In genomic region chr15:52730163-52730562, GRCh38 we compare ENCODE assay signal across 8 cellular contexts. TPM values are rescaled to one million over a fixed set of nuclear protein-coding genes. Genes with fewer than 3 reads are reported as not detected.
DNase-seq lines count a peak whose midpoint lies in the region; ATAC-seq and TF ChIP-seq lines count a peak whose summit lies in the region.

No MANE protein-coding gene starts in this region.

- H3K36me3 ChIP-seq in CD8-positive, alpha-beta memory T cell (ENCODE audit: insufficient read depth, low read length) = no peaks in the 10 kb centered on the region
- H3K36me3 ChIP-seq in mammary epithelial cell (ENCODE audit: insufficient read depth, low read length) (no peaks in the 10 kb centered on the region), neural progenitor cell (no peaks in the 10 kb centered on the region)

- H3K9me3 Mint-ChIP-seq in CD8-positive, alpha-beta memory T cell = no peaks in the 10 kb centered on the region
- no peaks in the 10 kb centered on the region for H3K9me3 Mint-ChIP-seq in neural progenitor cell

- H3K27me3 Mint-ChIP-seq in CD8-positive, alpha-beta memory T cell = no peaks in the 10 kb centered on the region
- peaks cover 3% of the 10 kb centered on the region for H3K27me3 Mint-ChIP-seq in neural progenitor cell (ENCODE audit: insufficient read depth, low read depth)

- ATAC-seq in GM21423 (IDR thresholded peaks at IDR 0.05; ENCODE audit: unreplicated experiment) (peak; percentile 67), GM21737 (IDR thresholded peaks at IDR 0.05; ENCODE audit: unreplicated experiment) (no peak)

- WGBS in mammary epithelial cell (ENCODE audit: low coverage, missing lambda C conversion rate) = 79% methylated on average over 4 of the region's 4 CpGs

- H2AFZ ChIP-seq in mammary epithelial cell (ENCODE audit: low read depth, low read length) = no peak overlapping the region
- no peak overlapping the region for H2AFZ ChIP-seq in neural progenitor cell (replicated peaks)

- H3K27ac Mint-ChIP-seq in CD8-positive, alpha-beta memory T cell = peak overlapping the region in 7 of 8 donors; percentile 59 to 89 (median 81)
- H3K27ac Mint-ChIP-seq in neural progenitor cell = no peak overlapping the region

- H3K9ac ChIP-seq in mammary epithelial cell (ENCODE audit: insufficient read depth, low read length) (no peak overlapping the region), neural progenitor cell (no peak overlapping the region)

- no peaks in the 10 kb centered on the region for H3K27me3 ChIP-seq in CD8-positive, alpha-beta memory T cell (ENCODE audit: insufficient read depth, low read length, poor library complexity, severe bottlenecking)
- H3K27me3 ChIP-seq in mammary epithelial cell (ENCODE audit: insufficient read depth, low read length) = no peaks in the 10 kb centered on the region
- no peaks in the 10 kb centered on the region for H3K27me3 ChIP-seq in neural progenitor cell

- H3K79me2 ChIP-seq in mammary epithelial cell (ENCODE audit: insufficient read depth, low read length) = no peaks in the 10 kb centered on the region
- no peaks in the 10 kb centered on the region for H3K79me2 ChIP-seq in neural progenitor cell (ENCODE audit: low read depth)

- CTCF ChIA-PET in CD8-positive, alpha-beta memory T cell (lab: Charles Lee) = interaction anchor here (0.9 to 4.0 kb wide), 6 partner anchors 38 to 402 kb away, joined by 3 to 18 read pairs (median 4); partner anchors contain the start of gene ATOSA
- CTCF ChIA-PET in mammary epithelial cell (lab: Charles Lee; ENCODE audit: low non-redundant PET) = no interaction called here

- peak in 4 of 5 donors; percentile 5 to 66 (median 58) for DNase-seq in CD8-positive, alpha-beta memory T cell
- DNase-seq in NB4 (ENCODE audit: low read depth) (peak; percentile 34), mammary epithelial cell (peak; percentile 22), Ammon's horn (ENCODE audit: low spot score) (no peak), neural progenitor cell (ENCODE audit: low spot score) (no peak)
- DNase-seq in stimulated activated naive CD4-positive, alpha-beta T cell treated with Interleukin-2 at 50 U/mL for 16 hours (lab: John Stamatoyannopoulos, UW) = peak; percentile 1

- no peak for TF ChIP-seq POLR2A in NB4 (IDR thresholded peaks at IDR 0.05; ENCODE audit: extremely low read depth, insufficient read length)

- H3K4me3 ChIP-seq in CD8-positive, alpha-beta memory T cell (ENCODE audit: low read length) = no peak overlapping the region
- no peak overlapping the region for H3K4me3 ChIP-seq in NB4 (ENCODE audit: low read depth, low read length)
- no peak overlapping the region for H3K4me3 ChIP-seq in mammary epithelial cell (replicated peaks in 1 of 3; ENCODE audit: insufficient read depth in 1 of 3, low read depth in 2 of 3, low read length in 3 of 3)
- H3K4me3 ChIP-seq in neural progenitor cell = no peak overlapping the region

- dilution Hi-C loops in mammary epithelial cell (cut with HindIII; ENCODE audit: low sequenced_read_pairs) = loop anchor here (10.0 kb wide), 1 partner anchor 365 kb away; no protein-coding TSS in a partner anchor

- TF ChIP-seq CTCF in NB4 (IDR thresholded peaks at IDR 0.05; ENCODE audit: low read depth, low read length) (no peak), mammary epithelial cell (conservative IDR thresholded peaks at IDR 0.05 in 1 of 2, IDR thresholded peaks at IDR 0.05 in 1 of 2; ENCODE audit: extremely low read depth in 1 of 2, insufficient read depth in 1 of 2, low read depth in 1 of 2, low read length in 2 of 2) (no peak), neural progenitor cell (IDR thresholded peaks at IDR 0.05) (no peak)

- H3K9me3 ChIP-seq in CD8-positive, alpha-beta memory T cell (ENCODE audit: low read length) = no peaks in the 10 kb centered on the region
- H3K9me3 ChIP-seq in mammary epithelial cell (replicated peaks; ENCODE audit: insufficient read depth, low read length) (no peaks in the 10 kb centered on the region), neural progenitor cell (ENCODE audit: low read depth) (no peaks in the 10 kb centered on the region)

- no peak overlapping the region for H3K27ac ChIP-seq in CD8-positive, alpha-beta memory T cell (ENCODE audit: low read depth, low read length)
- H3K27ac ChIP-seq in mammary epithelial cell (ENCODE audit: insufficient read depth, low read depth, low read length) (no peak overlapping the region), neural progenitor cell (no peak overlapping the region)

- POLR2A ChIA-PET in CD8-positive, alpha-beta memory T cell (lab: Charles Lee) = interaction anchor here (1.4 kb wide), 1 partner anchor 51 kb away, joined by 6 read pairs; the partner anchor contains the start of gene ATOSA

- peaks cover 12 to 18% (median 13%) of the 10 kb centered on the region in 3 donors for H3K4me1 Mint-ChIP-seq in CD8-positive, alpha-beta memory T cell
- peaks cover 4% of the 10 kb centered on the region for H3K4me1 Mint-ChIP-seq in neural progenitor cell

- H3K4me2 ChIP-seq in mammary epithelial cell (ENCODE audit: insufficient read depth, low read depth, low read length) (no peak overlapping the region), neural progenitor cell (no peak overlapping the region)

- no TSS peak for BruUV-seq in mammary epithelial cell (replicated peaks; lab: Mats Ljungman, UMichigan)

- peak overlapping the region in 4 of 7 donors; percentile 19 to 54 (median 24) for H3K4me3 Mint-ChIP-seq in CD8-positive, alpha-beta memory T cell
- no peak overlapping the region for H3K4me3 Mint-ChIP-seq in neural progenitor cell

- intact Hi-C loops in mammary epithelial cell (cut with micrococcal nuclease) = loop anchor here (10.0 kb wide), 1 partner anchor 265 kb away; no protein-coding TSS in a partner anchor

- peaks cover 13% of the 10 kb centered on the region for H3K4me1 ChIP-seq in CD8-positive, alpha-beta memory T cell (ENCODE audit: insufficient read depth, low read length)
- H3K4me1 ChIP-seq in mammary epithelial cell (ENCODE audit: insufficient read depth, low read length) = peaks cover 19% of the 10 kb centered on the region
- H3K4me1 ChIP-seq in neural progenitor cell = no peaks in the 10 kb centered on the region

- no peaks in the 10 kb centered on the region for H3K36me3 Mint-ChIP-seq in CD8-positive, alpha-beta memory T cell
- H3K36me3 Mint-ChIP-seq in neural progenitor cell = no peaks in the 10 kb centered on the region

- in situ Hi-C loops in mammary epithelial cell (cut with MboI; ENCODE audit: low sequenced_read_pairs in 2 of 2) = loop anchor here (5.0 to 25.0 kb wide), 3 partner anchors 393 to 478 kb away; no protein-coding TSS in a partner anchor

- H3F3A ChIP-seq in neural progenitor cell (ENCODE audit: low read depth) = no peaks in the 10 kb centered on the region

- no peaks in the 10 kb centered on the region for H4K20me1 ChIP-seq in mammary epithelial cell (ENCODE audit: insufficient read depth, low read length)
- H4K20me1 ChIP-seq in neural progenitor cell (ENCODE audit: low read depth) = no peaks in the 10 kb centered on the region

RNA-seq across cellular contexts. Expression of gene ATOSA, which starts 51.0 kb away (rescaled TPM):
- 10 to 100 TPM; 17.1 to 17.2 TPM for total RNA-seq in CD8-positive, alpha-beta memory T cell
- polyA plus RNA-seq in CD8-positive, alpha-beta memory T cell = 16.4 TPM
- total RNA-seq in mammary epithelial cell (10 to 100 TPM; 14.4 to 25.3 TPM), neural progenitor cell (ENCODE audit: low replicate concordance) (17.8 and 26.8 TPM in 2 replicates)
- 4.2 TPM for polyA plus RNA-seq in mammary epithelial cell
- polyA minus RNA-seq in mammary epithelial cell = 7.1 TPM

RNA-seq across cellular contexts. Expression of gene ONECUT1, which starts 60.0 kb away (rescaled TPM):
- not detected for total RNA-seq in CD8-positive, alpha-beta memory T cell
- polyA plus RNA-seq in CD8-positive, alpha-beta memory T cell = not detected
- not detected for total RNA-seq in mammary epithelial cell
- not detected for polyA plus RNA-seq in mammary epithelial cell
- not detected for polyA minus RNA-seq in mammary epithelial cell
- 1.5 TPM in 2 replicates for total RNA-seq in neural progenitor cell (ENCODE audit: low replicate concordance)

Comparison
In these comparisons a context has a peak if more than half of its experiments do, and no peak if none do; other contexts are left out.
1. DNase-seq: peak in CD8-positive, alpha-beta memory T cell (4 of 5), NB4 (single experiment), mammary epithelial cell (single experiment) and stimulated activated naive CD4-positive, alpha-beta T cell treated with Interleukin-2 at 50 U/mL for 16 hours (single experiment); none in Ammon's horn (single experiment) and neural progenitor cell (single experiment).